In the genomic region with DNA sequence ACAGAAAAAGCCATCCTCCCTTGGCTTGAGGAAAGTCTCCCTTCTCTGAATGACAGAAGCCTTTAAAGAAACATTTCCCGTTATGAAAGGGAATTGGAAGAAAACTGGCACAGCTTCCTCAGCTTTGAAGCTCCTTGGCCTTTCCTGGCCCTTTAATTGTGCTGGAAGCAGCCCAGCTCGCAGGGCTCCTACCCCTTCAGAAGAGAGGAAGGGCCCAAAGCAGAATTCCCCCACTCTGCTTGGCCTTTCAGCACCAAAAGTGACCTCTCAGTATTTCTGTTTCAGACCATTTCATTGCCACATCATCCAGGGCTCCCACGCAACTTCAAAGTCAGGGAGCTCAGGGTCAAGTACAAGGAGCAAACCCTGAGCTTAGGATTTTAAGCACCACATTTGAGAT, we compare ENCODE assay signal across 22 cellular contexts. TPM values are rescaled to one million over a fixed set of nuclear protein-coding genes. Genes with fewer than 3 reads are reported as not detected.
A peak's percentile ranks its signal among the peaks of the same experiment; 100 is the strongest.
DNase-seq lines count a peak whose midpoint lies in the region; ATAC-seq and TF ChIP-seq lines count a peak whose summit lies in the region.
"Had no signal": no experiment of that assay in that cellular context is flagged by ENCODE, and none has a peak within 500 bp of the region (broad histone marks: within the 10 kb centered on the region; RNA-seq: fewer than 3 reads in every experiment).

No MANE protein-coding gene starts in this region.

- H2BK12ac ChIP-seq in mesenchymal stem cell (ENCODE audit: low read length in 2 of 2): peak overlapping the region; percentile 25 to 94

- H3K27ac ChIP-seq in mammary epithelial cell (ENCODE audit: insufficient read depth, low read depth, low read length): no peak overlapping the region
- no peak overlapping the region for H3K27ac ChIP-seq in mesenchymal stem cell (ENCODE audit: low read length, poor library complexity, severe bottlenecking)
- H3K27ac ChIP-seq in spleen: peak overlapping the region in 7 of 8 donors; percentile 23 to 95 (median 87)
- H3K27ac ChIP-seq: ascending aorta, HL-60, PC-9, psoas muscle had no signal

- H2BK5ac ChIP-seq in mesenchymal stem cell (ENCODE audit: low read depth, low read length, poor library complexity, severe bottlenecking): no peak overlapping the region

- DNase-seq in HT-29 (ENCODE audit: low spot score): peak; percentile 7
- no peak for DNase-seq in mammary epithelial cell
- DNase-seq in mesenchymal stem cell: peak; percentile 89
- DNase-seq in spleen: no peak
- no peak for DNase-seq in NCI-H187 treated with DMSO at 0.1 percent for 48 hours (lab: John Stamatoyannopoulos, UW)
- DNase-seq in activated CD8-positive, alpha-beta memory T cell treated with anti-CD3 and anti-CD28 coated beads, Interleukin-2, amount 50 U/mL, for 4 hours: no peak
- no peak for DNase-seq in left lobe of liver (ENCODE audit: low spot score)
- DNase-seq: activated CD4-positive, alpha-beta T cell treated with anti-CD3 and anti-CD28 coated beads, Interleukin-2, amount 10 ng/mL, durations not matched to agents 24 days and 14 days; cerebellar nuclear complex; effector CD8-positive, alpha-beta T cell; erythroblast; gastrocnemius medialis; H9; NCI-H1417 treated with DMSO at 0.1 percent for 48 hours; PC-9; psoas muscle; stimulated activated CD4-positive, alpha-beta T cell treated with anti-CD3 and anti-CD28 coated beads, Interleukin-12 subunit alpha, Interleukin-12 subunit beta, amount 100 ng/mL, for 4 hours; T-helper 17 cell had no signal

- TF ChIP-seq POLR2A in spleen (IDR thresholded peaks at IDR 0.05): no peak

- no peak overlapping the region for H3K23ac ChIP-seq in mesenchymal stem cell (ENCODE audit: low read length in 2 of 2)

- no peaks in the 10 kb centered on the region for H3K79me1 ChIP-seq in mesenchymal stem cell (replicated peaks; ENCODE audit: low read length, poor library complexity, severe bottlenecking)

- H3K9ac ChIP-seq in mammary epithelial cell (ENCODE audit: insufficient read depth, low read length) (no peak overlapping the region), mesenchymal stem cell (ENCODE audit: low read length) (no peak overlapping the region)

- H4K8ac ChIP-seq in mesenchymal stem cell (ENCODE audit: low read length): peak overlapping the region; percentile 84

- H2BK120ac ChIP-seq in mesenchymal stem cell (ENCODE audit: low read depth, low read length): peak overlapping the region; percentile 93

- CTCF ChIA-PET in mammary epithelial cell (lab: Charles Lee; ENCODE audit: low non-redundant PET): no interaction called here

- no peaks in the 10 kb centered on the region for H4K20me1 ChIP-seq in mammary epithelial cell (ENCODE audit: insufficient read depth, low read length)

- peak overlapping the region; percentile 10 for H3K4me2 ChIP-seq in mammary epithelial cell (ENCODE audit: insufficient read depth, low read depth, low read length)
- peak overlapping the region; percentile 2 for H3K4me2 ChIP-seq in mesenchymal stem cell (ENCODE audit: low read length, poor library complexity, severe bottlenecking)
- H3K4me2 ChIP-seq: PC-9 had no signal

- BruUV-seq in mammary epithelial cell (replicated peaks; lab: Mats Ljungman, UMichigan): no TSS peak

- no peak overlapping the region for H2AK5ac ChIP-seq in mesenchymal stem cell (ENCODE audit: low read length, severe bottlenecking)

- H3K9me3 ChIP-seq in mammary epithelial cell (replicated peaks; ENCODE audit: insufficient read depth, low read length): no peaks in the 10 kb centered on the region
- H3K9me3 ChIP-seq in mesenchymal stem cell (ENCODE audit: control insufficient read depth, low read length): no peaks in the 10 kb centered on the region
- no peaks in the 10 kb centered on the region for H3K9me3 ChIP-seq in spleen
- H3K9me3 ChIP-seq: ascending aorta, gastrocnemius medialis, psoas muscle had no signal

- H3K18ac ChIP-seq in mesenchymal stem cell (ENCODE audit: low read depth in 1 of 2, low read length in 2 of 2): peak overlapping the region; percentile 94 to 96

- ATAC-seq in left lobe of liver: no peak
- ATAC-seq: gastrocnemius medialis; natural killer cell treated with Interleukin-12 subunit alpha and Interleukin-12 subunit beta and Interleukin-15 and Interleukin-18, amount 100 ng/mL, for 72 hours; psoas muscle; T-helper 17 cell had no signal

- in situ Hi-C loops in mammary epithelial cell (cut with MboI; ENCODE audit: low sequenced_read_pairs in 2 of 2): loop anchor here (10.0 to 25.0 kb wide), 2 partner anchors 95 to 238 kb away; partner anchors contain the start of gene CCDC186 (in 1 of the 2)

- H3K4me3 ChIP-seq in mammary epithelial cell (replicated peaks in 1 of 3; ENCODE audit: insufficient read depth in 1 of 3, low read depth in 2 of 3, low read length in 3 of 3) (no peak overlapping the region), mesenchymal stem cell (ENCODE audit: insufficient read depth in 1 of 2, low read depth in 1 of 2, low read length in 2 of 2) (no peak overlapping the region), spleen (peak overlapping the region in 6 of 8 donors; percentile 4 to 76 (median 52))
- H3K4me3 ChIP-seq: ascending aorta, gastrocnemius medialis, PC-9, psoas muscle had no signal

- no peak for TF ChIP-seq CTCF in mammary epithelial cell (conservative IDR thresholded peaks at IDR 0.05 in 1 of 2, IDR thresholded peaks at IDR 0.05 in 1 of 2; ENCODE audit: extremely low read depth in 1 of 2, insufficient read depth in 1 of 2, low read depth in 1 of 2, low read length in 2 of 2)
- no peak for TF ChIP-seq CTCF in spleen (IDR thresholded peaks at IDR 0.05 in 8 of 11, conservative IDR thresholded peaks at IDR 0.05 in 3 of 11)

- WGBS in mammary epithelial cell (ENCODE audit: low coverage, missing lambda C conversion rate): 42% methylated on average over 3 of the region's 3 CpGs
- WGBS in mesenchymal stem cell: 9% methylated on average over 2 of the region's 3 CpGs
- WGBS in spleen, 5 donors: 36 to 50% (median 38%) methylated on average over 2 to 3 of the region's 3 CpGs

- H3K27me3 ChIP-seq in mammary epithelial cell (ENCODE audit: insufficient read depth, low read length): no peaks in the 10 kb centered on the region
- H3K27me3 ChIP-seq in mesenchymal stem cell (ENCODE audit: control insufficient read depth in 1 of 2, insufficient read depth in 1 of 2, low read length in 2 of 2): peaks cover 34 to 49% of the 10 kb centered on the region in 2 experiments
- H3K27me3 ChIP-seq in spleen (replicated peaks in 1 of 7): peaks cover 0 to 85% (median 19%) of the 10 kb centered on the region in 7 donors
- H3K27me3 ChIP-seq: ascending aorta had no signal

- peak overlapping the region; percentile 80 for H4K91ac ChIP-seq in mesenchymal stem cell (ENCODE audit: low read length)

- no peak overlapping the region for H2BK15ac ChIP-seq in mesenchymal stem cell (ENCODE audit: low read depth, poor library complexity, severe bottlenecking)

- H3K36me3 ChIP-seq in mammary epithelial cell (ENCODE audit: insufficient read depth, low read length): no peaks in the 10 kb centered on the region
- H3K36me3 ChIP-seq in mesenchymal stem cell (ENCODE audit: control insufficient read depth in 1 of 2, insufficient read depth in 2 of 2, low read depth in 1 of 2, low read length in 2 of 2): no peaks in the 10 kb centered on the region
- H3K36me3 ChIP-seq in spleen: no peaks in the 10 kb centered on the region
- H3K36me3 ChIP-seq: ascending aorta, gastrocnemius medialis had no signal

- intact Hi-C loops in mammary epithelial cell (cut with micrococcal nuclease): no loop called here
- intact Hi-C loops in spleen (cut with DNase I; ENCODE audit: low total_unique reads): no loop called here

- H2AFZ ChIP-seq in mammary epithelial cell (ENCODE audit: low read depth, low read length) (no peak overlapping the region), mesenchymal stem cell (ENCODE audit: low read depth, low read length) (no peak overlapping the region)
- H2AFZ ChIP-seq: PC-9 had no signal

- H3K79me2 ChIP-seq in mammary epithelial cell (ENCODE audit: insufficient read depth, low read length): peaks cover 94% of the 10 kb centered on the region

- peaks cover 68% of the 10 kb centered on the region for H3K4me1 ChIP-seq in mammary epithelial cell (ENCODE audit: insufficient read depth, low read length)
- peaks cover 20% of the 10 kb centered on the region for H3K4me1 ChIP-seq in mesenchymal stem cell (ENCODE audit: control insufficient read depth, insufficient read depth, low read depth, low read length)
- peaks cover 10 to 97% (median 62%) of the 10 kb centered on the region in 6 donors for H3K4me1 ChIP-seq in spleen

- no peak overlapping the region for H3K14ac ChIP-seq in mesenchymal stem cell (ENCODE audit: low read length in 2 of 2)

- dilution Hi-C loops in mammary epithelial cell (cut with HindIII; ENCODE audit: low sequenced_read_pairs): no loop called here

- peak overlapping the region; percentile 68 to 70 for H3K4ac ChIP-seq in mesenchymal stem cell (ENCODE audit: low read depth in 1 of 2, low read length in 2 of 2)

RNA-seq across cellular contexts. Expression of gene AFAP1L2, which starts 4.2 kb away (rescaled TPM):
- total RNA-seq in HT-29 (2014; rRNA removed; shearing (Covaris generic)): 13.9 and 18.1 TPM in 2 replicates
- total RNA-seq in mammary epithelial cell: 10 to 100 TPM; 25.8 to 63.9 TPM
- 40.4 TPM for polyA plus RNA-seq in mammary epithelial cell
- polyA minus RNA-seq in mammary epithelial cell: 42.5 TPM
- 60.2 TPM for polyA plus RNA-seq in mesenchymal stem cell (2013, experiment 1 of 2)
- 57.6 TPM for polyA plus RNA-seq in mesenchymal stem cell (2013, experiment 2 of 2)
- total RNA-seq in spleen: 100 to 1,000 TPM; 119 to 273 (median 191) TPM
- 10 to 100 TPM; 18.3 to 71.5 (median 19.3) TPM for polyA plus RNA-seq in spleen
- total RNA-seq in left lobe of liver: 1.3 TPM
- total RNA-seq: NCI-H460 had no signal

Comparison
In these comparisons a context has a peak if more than half of its experiments do, and no peak if none do; other contexts are left out.
1. DNase-seq: peak in HT-29 (single experiment) and mesenchymal stem cell (single experiment); none in mammary epithelial cell (single experiment), spleen (single experiment), NCI-H187 treated with DMSO at 0.1 percent for 48 hours (single experiment), activated CD8-positive, alpha-beta memory T cell treated with anti-CD3 and anti-CD28 coated beads, Interleukin-2, amount 50 U/mL, for 4 hours (single experiment) and left lobe of liver (single experiment).
2. H3K27ac ChIP-seq: peak in spleen (7 of 8); none in mammary epithelial cell (single experiment) and mesenchymal stem cell (single experiment).
3. H3K4me3 ChIP-seq: peak in spleen (6 of 8); none in mammary epithelial cell (0 of 3) and mesenchymal stem cell (0 of 2).